ENCODE assay signal across 13 cellular contexts in genomic region chr7:151598045-151598444, GRCh38.
DNase-seq lines count a peak whose midpoint lies in the region; TF ChIP-seq lines count a peak whose summit lies in the region.
"Had no signal": no experiment of that assay in that cellular context is flagged by ENCODE, and none has a peak within 500 bp of the region (broad histone marks: within the 10 kb centered on the region; RNA-seq: fewer than 3 reads in every experiment).

No MANE protein-coding gene starts in this region.

- H3K4me3 ChIP-seq in rectal smooth muscle tissue (ENCODE audit: low read length): no peak overlapping the region
- H3K4me3 ChIP-seq in hepatocyte: no peak overlapping the region

- H3K9me2 ChIP-seq in hepatocyte (replicated peaks; ENCODE audit: insufficient read depth): no peaks in the 10 kb centered on the region

- no peaks in the 10 kb centered on the region for H3K9me3 ChIP-seq in hepatocyte (ENCODE audit: low read depth)

- no peak overlapping the region for H2AFZ ChIP-seq in hepatocyte

- no peak overlapping the region for H3K9ac ChIP-seq in rectal smooth muscle tissue (ENCODE audit: low read length)

- H4K20me1 ChIP-seq in hepatocyte (ENCODE audit: insufficient read depth, poor library complexity, severe bottlenecking): peaks cover 3% of the 10 kb centered on the region

- no peak overlapping the region for H3K4me2 ChIP-seq in hepatocyte

- WGBS in hepatocyte (ENCODE audit: low lambda C conversion rate, missing lambda C conversion rate): 68% methylated on average over 4 of the region's 4 CpGs

- H3K36me3 ChIP-seq in rectal smooth muscle tissue (ENCODE audit: control insufficient read depth, insufficient read depth, low read length): no peaks in the 10 kb centered on the region
- H3K36me3 ChIP-seq in hepatocyte (replicated peaks; ENCODE audit: insufficient read depth, low read depth): no peaks in the 10 kb centered on the region

- TF ChIP-seq CTCF in hepatocyte (IDR thresholded peaks at IDR 0.05; ENCODE audit: poor library complexity): no peak

- H3K4me1 ChIP-seq in rectal smooth muscle tissue (ENCODE audit: control insufficient read depth, insufficient read depth, low read length) (peaks cover 23% of the 10 kb centered on the region), hepatocyte (ENCODE audit: insufficient read depth) (peaks cover 6% of the 10 kb centered on the region)

- H3K27me3 ChIP-seq in rectal smooth muscle tissue (ENCODE audit: control insufficient read depth, insufficient read depth, low read length) (no peaks in the 10 kb centered on the region), hepatocyte (no peaks in the 10 kb centered on the region)

- peak; percentile 94 for DNase-seq in EH (ENCODE audit: low read depth)
- peak; percentile 37 for DNase-seq in NCI-H526 treated with DMSO at 0.1 percent for 48 hours (lab: John Stamatoyannopoulos, UW)
- DNase-seq in dermis blood vessel endothelial cell: peak; percentile 24
- DNase-seq in NCI-H82 treated with DMSO at 0.1 percent for 48 hours (lab: John Stamatoyannopoulos, UW; ENCODE audit: unreplicated experiment): no peak
- DNase-seq in NCI-H1105 (lab: John Stamatoyannopoulos, UW): no peak
- DNase-seq in hepatocyte (ENCODE audit: low spot score): no peak
- no peak for DNase-seq in stimulated activated CD4-positive, alpha-beta T cell treated with anti-CD3 and anti-CD28 coated beads, Interleukin-2, amount 100 ng/mL, for 48 hours
- DNase-seq: activated CD4-positive, alpha-beta T cell treated with anti-CD3 and anti-CD28 coated beads, Interleukin-2, amount 50 U/mL, for 4 hours; NCI-H187 treated with DMSO at 0.1 percent for 48 hours; stimulated activated CD4-positive, alpha-beta T cell treated with anti-CD3 and anti-CD28 coated beads, Interleukin-12 subunit alpha, Interleukin-12 subunit beta, amount 100 ng/mL, for 4 hours; stimulated activated naive B cell treated with anti-CD40 and anti-IgM and Interleukin-4, amounts not matched to agents 10 μg/mL and 1 μg/mL and 100 μg/mL, for 72 hours had no signal

- H3K27ac ChIP-seq in rectal smooth muscle tissue (ENCODE audit: low read depth, low read length) (peak overlapping the region; percentile 19), hepatocyte (no peak overlapping the region)
- H3K27ac ChIP-seq: HL-60 had no signal

- H3K79me2 ChIP-seq in hepatocyte: peaks cover 34% of the 10 kb centered on the region

Comparison
In these comparisons a context has a peak if more than half of its experiments do, and no peak if none do; other contexts are left out.
1. DNase-seq: peak in EH (single experiment), NCI-H526 treated with DMSO at 0.1 percent for 48 hours (single experiment) and dermis blood vessel endothelial cell (single experiment); none in NCI-H82 treated with DMSO at 0.1 percent for 48 hours (single experiment), NCI-H1105 (single experiment), hepatocyte (single experiment) and stimulated activated CD4-positive, alpha-beta T cell treated with anti-CD3 and anti-CD28 coated beads, Interleukin-2, amount 100 ng/mL, for 48 hours (0 of 2).